In the genomic region with DNA sequence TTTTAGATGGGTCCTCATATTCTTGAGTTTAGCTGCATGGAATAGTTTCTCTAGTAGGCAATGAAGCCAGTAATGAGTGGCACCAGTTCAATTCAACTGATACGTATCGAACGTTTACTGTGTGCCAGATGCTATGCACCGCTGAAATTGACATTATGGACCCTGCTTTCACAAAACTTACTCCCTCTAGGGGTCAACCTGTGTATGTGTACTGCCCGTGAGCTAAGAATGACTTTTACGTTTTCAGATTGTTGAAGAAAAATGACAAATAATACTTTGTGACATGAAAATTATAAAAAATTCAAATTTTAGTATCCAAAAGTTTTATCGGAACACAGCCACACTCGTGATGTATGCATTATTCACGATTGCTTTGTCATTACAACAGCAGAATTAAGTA, we compare ENCODE assay signal across 9 cellular contexts.
DNase-seq lines count a peak whose midpoint lies in the region; ATAC-seq and TF ChIP-seq lines count a peak whose summit lies in the region.
"Had no signal": no experiment of that assay in that cellular context is flagged by ENCODE, and none has a peak within 500 bp of the region (broad histone marks: within the 10 kb centered on the region; RNA-seq: fewer than 3 reads in every experiment).

No MANE protein-coding gene starts in this region.

- DNase-seq in AML-193 (lab: John Stamatoyannopoulos, UW) (peak; percentile 17 to 20), H4 (ENCODE audit: low spot score) (peak; percentile 3), iPS DF 6.9 (ENCODE audit: low read depth, low spot score) (peak; percentile 4), activated gamma-delta T cell treated with Interleukin-2 at 50 U/mL for 16 hours (no peak), NCI-H524 treated with DMSO at 0.1 percent for 48 hours (lab: John Stamatoyannopoulos, UW) (no peak), superior temporal gyrus (ENCODE audit: extremely low spot score) (no peak)
- no peak for DNase-seq in activated naive CD4-positive, alpha-beta T cell (lab: John Stamatoyannopoulos, UW)
- DNase-seq: Right ventricle myocardium superior had no signal

- peak; percentile 54; the same call in 2 of the 3 replicates for ATAC-seq in SK-N-SH treated with all-trans-retinoic acid at 6 μM for 48 hours

- H3K4me1 ChIP-seq in iPS DF 6.9 (ENCODE audit: control insufficient read depth, insufficient read depth, low read length): no peaks in the 10 kb centered on the region; the same call in 1 of the 2 replicates

- H3K27me3 ChIP-seq in iPS DF 6.9 (ENCODE audit: control insufficient read depth, insufficient read depth, low read length): no peaks in the 10 kb centered on the region

- no CpG with 5 or more reads among the region's 9 CpGs for WGBS in iPS DF 6.9 (ENCODE audit: insufficient coverage, insufficient read length)

- H3K36me3 ChIP-seq in iPS DF 6.9 (ENCODE audit: control insufficient read depth, insufficient read depth, low read length): no peaks in the 10 kb centered on the region

- no peak overlapping the region for H3K4me3 ChIP-seq in iPS DF 6.9 (ENCODE audit: low read length)

- no peak overlapping the region for H3K27ac ChIP-seq in iPS DF 6.9 (ENCODE audit: low read length)

- no peaks in the 10 kb centered on the region for H3K9me3 ChIP-seq in iPS DF 6.9 (ENCODE audit: control insufficient read depth, insufficient read depth, low read length)

TF ChIP-seq in SK-N-SH treated with all-trans-retinoic acid at 6 μM for 48 hours, 23 proteins besides CTCF, POLR2A, EP300 and RAD21:
- TF ChIP-seq ZC3H10 (CRISPR knock-in tag; IDR thresholded peaks at IDR 0.05) (no peak), PPARA (CRISPR knock-in tag; IDR thresholded peaks at IDR 0.05; ENCODE audit: borderline replicate concordance) (no peak), CSDC2 (CRISPR knock-in tag; IDR thresholded peaks at IDR 0.05) (no peak), BACH2 (CRISPR knock-in tag; IDR thresholded peaks at IDR 0.05; ENCODE audit: borderline replicate concordance) (no peak), CSRNP3 (CRISPR knock-in tag; IDR thresholded peaks at IDR 0.05) (no peak), ZNF70 (CRISPR knock-in tag; IDR thresholded peaks at IDR 0.05) (no peak), ZFP3 (CRISPR knock-in tag; IDR thresholded peaks at IDR 0.05) (no peak)
- TF ChIP-seq, protein P1, sequence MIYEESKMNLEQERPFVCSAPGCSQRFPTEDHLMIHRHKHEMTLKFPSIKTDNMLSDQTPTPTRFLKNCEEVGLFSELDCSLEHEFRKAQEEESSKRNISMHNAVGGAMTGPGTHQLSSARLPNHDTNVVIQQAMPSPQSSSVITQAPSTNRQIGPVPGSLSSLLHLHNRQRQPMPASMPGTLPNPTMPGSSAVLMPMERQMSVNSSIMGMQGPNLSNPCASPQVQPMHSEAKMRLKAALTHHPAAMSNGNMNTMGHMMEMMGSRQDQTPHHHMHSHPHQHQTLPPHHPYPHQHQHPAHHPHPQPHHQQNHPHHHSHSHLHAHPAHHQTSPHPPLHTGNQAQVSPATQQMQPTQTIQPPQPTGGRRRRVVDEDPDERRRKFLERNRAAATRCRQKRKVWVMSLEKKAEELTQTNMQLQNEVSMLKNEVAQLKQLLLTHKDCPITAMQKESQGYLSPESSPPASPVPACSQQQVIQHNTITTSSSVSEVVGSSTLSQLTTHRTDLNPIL (CRISPR knock-in tag; IDR thresholded peaks at IDR 0.05; ENCODE audit: low read depth): no peak
TF ChIP-seq in SK-N-SH treated with all-trans-retinoic acid at 6 μM for 48 hours: peak in this region for 0.

Comparison
In these comparisons a context has a peak if more than half of its experiments do, and no peak if none do; other contexts are left out.
1. DNase-seq: peak in AML-193 (2 of 2), H4 (single experiment) and iPS DF 6.9 (single experiment); none in activated gamma-delta T cell treated with Interleukin-2 at 50 U/mL for 16 hours (single experiment), NCI-H524 treated with DMSO at 0.1 percent for 48 hours (single experiment), superior temporal gyrus (single experiment) and activated naive CD4-positive, alpha-beta T cell (0 of 4).